Comparison of ENCODE assay signal across 19 cellular contexts in the genomic region with DNA sequence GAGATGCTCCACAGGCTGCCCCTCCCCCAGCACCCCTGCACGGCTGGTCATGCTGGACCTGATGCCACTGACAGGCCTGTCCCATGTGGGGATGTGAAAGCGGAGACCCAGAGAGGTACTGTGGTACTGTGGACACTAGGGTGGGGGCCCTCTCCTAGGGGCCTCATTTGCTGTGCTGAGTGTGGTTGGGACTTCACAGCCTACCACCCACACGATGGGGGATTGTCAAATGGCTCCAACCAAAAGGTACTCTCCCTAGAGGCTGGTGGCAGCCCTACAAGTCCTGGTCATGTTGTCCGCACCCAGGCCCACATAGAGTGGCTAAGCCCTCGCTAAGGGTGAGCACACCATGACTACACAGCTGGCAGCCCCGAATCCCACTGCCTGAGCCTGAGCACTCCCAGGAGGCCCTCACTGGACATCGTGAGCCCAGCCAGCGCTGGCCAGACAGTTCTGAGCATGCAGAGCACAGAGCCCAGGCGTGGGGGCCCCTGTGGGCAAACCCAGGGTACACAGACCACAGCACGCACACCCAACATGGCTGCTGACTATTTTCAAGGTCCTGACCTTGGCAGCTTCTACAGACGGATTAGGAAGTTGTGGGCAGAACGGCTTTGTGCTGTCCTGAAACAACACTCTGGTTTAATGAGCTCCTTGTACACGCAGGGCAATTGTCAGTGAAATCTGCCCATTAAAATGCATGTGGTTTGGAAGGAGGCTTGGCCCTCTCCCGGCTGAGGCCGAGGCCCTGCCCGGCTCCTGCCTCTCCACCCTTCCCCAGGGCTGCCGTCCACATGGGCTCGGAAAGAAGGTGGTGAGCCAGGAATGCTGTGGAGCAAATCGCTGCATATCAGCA.
DNase-seq lines count a peak whose midpoint lies in the region; ATAC-seq, FAIRE-seq and TF ChIP-seq lines count a peak whose summit lies in the region.
"Had no signal": no experiment of that assay in that cellular context is flagged by ENCODE, and none has a peak within 500 bp of the region (broad histone marks: within the 10 kb centered on the region; RNA-seq: fewer than 3 reads in every experiment).

No MANE protein-coding gene starts in this region.

- H3K27me3 Mint-ChIP-seq in activated naive CD8-positive, alpha-beta T cell treated with anti-CD3 and anti-CD28 coated beads, Interleukin-2, amount 50 U/mL, for 24 hours = peaks cover 7% of the 10 kb centered on the region
- no peaks in the 10 kb centered on the region for H3K27me3 Mint-ChIP-seq in activated naive CD8-positive, alpha-beta T cell treated with anti-CD3 and anti-CD28 coated beads for 36 hours
- H3K27me3 Mint-ChIP-seq in T-cell (peaks cover 0 to 13% of the 10 kb centered on the region in 2 donors), Caco-2 (ENCODE audit: insufficient read depth, unreplicated experiment) (no peaks in the 10 kb centered on the region)

- H2AFZ ChIP-seq in endothelial cell of umbilical vein (ENCODE audit: low read depth, low read length) = peak overlapping the region; percentile 24

- TF ChIP-seq CTCF in endothelial cell of umbilical vein (IDR thresholded peaks at IDR 0.05; ENCODE audit: extremely low read depth in 1 of 2, insufficient read depth in 1 of 2, low read depth in 1 of 2, low read length in 2 of 2) (no peak), testis (IDR thresholded peaks at IDR 0.05) (no peak), Caco-2 (IDR thresholded peaks at IDR 0.05; ENCODE audit: insufficient read depth in 1 of 2, low read depth in 1 of 2, low read length in 1 of 2, severe bottlenecking in 1 of 2, unreplicated experiment in 1 of 2) (no peak)

- H3K36me3 Mint-ChIP-seq in activated naive CD8-positive, alpha-beta T cell treated with anti-CD3 and anti-CD28 coated beads, Interleukin-2, amount 50 U/mL, for 24 hours (ENCODE audit: low read depth) = no peaks in the 10 kb centered on the region
- H3K36me3 Mint-ChIP-seq in activated naive CD8-positive, alpha-beta T cell treated with anti-CD3 and anti-CD28 coated beads for 36 hours = no peaks in the 10 kb centered on the region
- H3K36me3 Mint-ChIP-seq in T-cell (no peaks in the 10 kb centered on the region), Caco-2 (ENCODE audit: insufficient read depth, unreplicated experiment) (peaks cover 6% of the 10 kb centered on the region)
- H3K36me3 Mint-ChIP-seq: brain had no signal

- dilution Hi-C loops in endothelial cell of umbilical vein (cut with MboI; ENCODE audit: extremely low pct_ligation_motif_present, low sequenced_read_pairs) = no loop called here

- H3K9me3 Mint-ChIP-seq in activated naive CD8-positive, alpha-beta T cell treated with anti-CD3 and anti-CD28 coated beads, Interleukin-2, amount 50 U/mL, for 24 hours = no peaks in the 10 kb centered on the region
- no peaks in the 10 kb centered on the region for H3K9me3 Mint-ChIP-seq in activated naive CD8-positive, alpha-beta T cell treated with anti-CD3 and anti-CD28 coated beads for 36 hours
- no peaks in the 10 kb centered on the region for H3K9me3 Mint-ChIP-seq in T-cell
- no peaks in the 10 kb centered on the region for H3K9me3 Mint-ChIP-seq in Caco-2 (ENCODE audit: unreplicated experiment)
- H3K9me3 Mint-ChIP-seq: brain; T-helper 2 cell treated with Interferon-gamma antibody and Interleukin-4, amounts not matched to agents 5 μg/mL and 100 μg/mL, for 36 hours had no signal

- ATAC-seq in activated naive CD8-positive, alpha-beta T cell treated with anti-CD3 and anti-CD28 coated beads, Interleukin-2, amount 50 U/mL, for 24 hours = peak; percentile 42
- no peak for ATAC-seq in T-cell (replicated peaks in 1 of 4)

- H3K79me2 ChIP-seq in endothelial cell of umbilical vein (ENCODE audit: control insufficient read depth, insufficient read depth, low read length) = no peaks in the 10 kb centered on the region

- no peak for DNase-seq in activated naive CD8-positive, alpha-beta T cell treated with anti-CD3 and anti-CD28 coated beads, Interleukin-2, amount 50 U/mL, for 24 hours
- no peak for DNase-seq in activated naive CD8-positive, alpha-beta T cell treated with anti-CD3 and anti-CD28 coated beads for 36 hours
- peak; percentile 51 for DNase-seq in M059J (ENCODE audit: low read depth)
- DNase-seq in endothelial cell of umbilical vein (ENCODE audit: low read depth, low spot score) = peak; percentile 36
- peak; percentile 18 for DNase-seq in testis
- DNase-seq in T-cell = no peak
- no peak for DNase-seq in Caco-2
- DNase-seq in posterior cingulate gyrus = no peak
- DNase-seq: activated CD4-positive, alpha-beta T cell treated with anti-CD3 and anti-CD28 coated beads, Interleukin-2, amount 50 U/mL, for 1 hour; DMS153; NCI-H187 treated with DMSO at 0.1 percent for 48 hours; NCI-H524; upper lobe of left lung had no signal

- no peak overlapping the region for H3K4me3 Mint-ChIP-seq in activated naive CD8-positive, alpha-beta T cell treated with anti-CD3 and anti-CD28 coated beads, Interleukin-2, amount 50 U/mL, for 24 hours
- no peak overlapping the region for H3K4me3 Mint-ChIP-seq in activated naive CD8-positive, alpha-beta T cell treated with anti-CD3 and anti-CD28 coated beads for 36 hours
- H3K4me3 Mint-ChIP-seq in T-cell = no peak overlapping the region
- no peak overlapping the region for H3K4me3 Mint-ChIP-seq in Caco-2 (ENCODE audit: unreplicated experiment)
- H3K4me3 Mint-ChIP-seq: brain; T-helper 2 cell treated with Interferon-gamma antibody and Interleukin-4, amounts not matched to agents 5 μg/mL and 100 μg/mL, for 36 hours had no signal

- no peak for TF ChIP-seq POLR2A in endothelial cell of umbilical vein (IDR thresholded peaks at IDR 0.05; ENCODE audit: low read depth, low read length)
- no peak for TF ChIP-seq POLR2A in testis (IDR thresholded peaks at IDR 0.05)

- H3K9ac ChIP-seq in endothelial cell of umbilical vein (replicated peaks; ENCODE audit: extremely low read depth, insufficient read depth, low read length) = no peak overlapping the region

- H3K27ac Mint-ChIP-seq in activated naive CD8-positive, alpha-beta T cell treated with anti-CD3 and anti-CD28 coated beads, Interleukin-2, amount 50 U/mL, for 24 hours = no peak overlapping the region
- no peak overlapping the region for H3K27ac Mint-ChIP-seq in activated naive CD8-positive, alpha-beta T cell treated with anti-CD3 and anti-CD28 coated beads for 36 hours
- H3K27ac Mint-ChIP-seq in T-cell = no peak overlapping the region
- H3K27ac Mint-ChIP-seq in Caco-2 (ENCODE audit: unreplicated experiment) = no peak overlapping the region
- H3K27ac Mint-ChIP-seq: brain; T-helper 2 cell treated with Interferon-gamma antibody and Interleukin-4, amounts not matched to agents 5 μg/mL and 100 μg/mL, for 36 hours had no signal

- no peaks in the 10 kb centered on the region for H4K20me1 ChIP-seq in endothelial cell of umbilical vein (replicated peaks; ENCODE audit: control insufficient read depth, extremely low read depth, insufficient read depth, low read length)

- H3K4me1 ChIP-seq in endothelial cell of umbilical vein (ENCODE audit: control insufficient read depth, extremely low read depth, insufficient read depth, low read length) = no peaks in the 10 kb centered on the region
- H3K4me1 ChIP-seq in testis = peaks cover 10% of the 10 kb centered on the region
- peaks cover 11% of the 10 kb centered on the region; the same call in 1 of the 2 replicates for H3K4me1 ChIP-seq in Caco-2
- H3K4me1 ChIP-seq: upper lobe of left lung had no signal

- BruUV-seq in endothelial cell of umbilical vein (replicated peaks; lab: Mats Ljungman, UMichigan) (no TSS peak), Caco-2 (replicated peaks; lab: Mats Ljungman, UMichigan) (no TSS peak)

- no peak overlapping the region for H3K4me3 ChIP-seq in endothelial cell of umbilical vein (replicated peaks in 1 of 3; ENCODE audit: insufficient read depth in 1 of 3, low read depth in 1 of 3, low read length in 3 of 3)
- H3K4me3 ChIP-seq in testis = no peak overlapping the region
- no peak overlapping the region for H3K4me3 ChIP-seq in Caco-2 (ENCODE audit: low read depth, low read length)
- H3K4me3 ChIP-seq: lung, upper lobe of left lung had no signal

- 47 to 54% methylated on average over 10 to 19 of the region's 19 CpGs for WGBS in testis, 2 donors

- peak; percentile 61 for FAIRE-seq in endothelial cell of umbilical vein (lab: Jason Lieb, UNC)
- FAIRE-seq: GM12892, RCC 7860 had no signal

- H3K9me3 ChIP-seq in endothelial cell of umbilical vein (replicated peaks; ENCODE audit: control insufficient read depth, insufficient read depth, low read length) (no peaks in the 10 kb centered on the region), testis (no peaks in the 10 kb centered on the region), Caco-2 (no peaks in the 10 kb centered on the region)
- H3K9me3 ChIP-seq: neutrophil, upper lobe of left lung had no signal

- H3K4me2 ChIP-seq in endothelial cell of umbilical vein (ENCODE audit: insufficient read depth, low read length) = no peak overlapping the region

- H3K36me3 ChIP-seq in endothelial cell of umbilical vein (ENCODE audit: control insufficient read depth in 2 of 2, extremely low read depth in 1 of 2, insufficient read depth in 2 of 2, low read length in 2 of 2) (no peaks in the 10 kb centered on the region), testis (ENCODE audit: low read depth, missing control alignments) (no peaks in the 10 kb centered on the region), Caco-2 (ENCODE audit: control insufficient read depth, insufficient read depth, low read length) (no peaks in the 10 kb centered on the region)
- H3K36me3 ChIP-seq: neutrophil, upper lobe of left lung had no signal

- H3K9me1 ChIP-seq in endothelial cell of umbilical vein (replicated peaks; ENCODE audit: control insufficient read depth, extremely low read depth, insufficient read depth, low read length) = no peaks in the 10 kb centered on the region

- H3K4me1 Mint-ChIP-seq in activated naive CD8-positive, alpha-beta T cell treated with anti-CD3 and anti-CD28 coated beads, Interleukin-2, amount 50 U/mL, for 24 hours = no peaks in the 10 kb centered on the region
- H3K4me1 Mint-ChIP-seq in activated naive CD8-positive, alpha-beta T cell treated with anti-CD3 and anti-CD28 coated beads for 36 hours = no peaks in the 10 kb centered on the region
- no peaks in the 10 kb centered on the region for H3K4me1 Mint-ChIP-seq in T-cell
- peaks cover 5% of the 10 kb centered on the region for H3K4me1 Mint-ChIP-seq in Caco-2 (ENCODE audit: low read depth, unreplicated experiment)

- CTCF ChIA-PET in endothelial cell of umbilical vein (lab: Charles Lee) (interaction anchor here (0.8 to 2.4 kb wide), 5 partner anchors 12 to 158 kb away, joined by 3 to 6 read pairs (median 3); no protein-coding TSS in a partner anchor), T-cell (lab: Charles Lee) (no interaction called here), Caco-2 (lab: Charles Lee) (no interaction called here)

- H3K27ac ChIP-seq in endothelial cell of umbilical vein (ENCODE audit: insufficient read depth, low read depth, low read length) (no peak overlapping the region), testis (no peak overlapping the region)
- H3K27ac ChIP-seq: neutrophil, upper lobe of left lung had no signal

- intact Hi-C loops in endothelial cell of umbilical vein (cut with micrococcal nuclease) (no loop called here), testis (cut with DNase I; ENCODE audit: low total_unique reads) (no loop called here), Caco-2 (cut with micrococcal nuclease; ENCODE audit: unreplicated experiment) (no loop called here), posterior cingulate gyrus (cut with DNase I) (no loop called here)

- H3K27me3 ChIP-seq in endothelial cell of umbilical vein (ENCODE audit: control insufficient read depth in 2 of 2, insufficient read depth in 2 of 2, low read length in 2 of 2) = no peaks in the 10 kb centered on the region
- no peaks in the 10 kb centered on the region for H3K27me3 ChIP-seq in testis
- H3K27me3 ChIP-seq in Caco-2 (replicated peaks; ENCODE audit: control insufficient read depth, insufficient read depth, low read length) = no peaks in the 10 kb centered on the region
- H3K27me3 ChIP-seq: neutrophil, upper lobe of left lung had no signal

- POLR2A ChIA-PET in endothelial cell of umbilical vein (lab: Charles Lee) = no interaction called here
- POLR2A ChIA-PET in T-cell (lab: Charles Lee) = no interaction called here
- POLR2A ChIA-PET in Caco-2 (lab: Charles Lee) = no interaction called here

Comparison
In these comparisons a context has a peak if more than half of its experiments do, and no peak if none do; other contexts are left out.
1. DNase-seq: peak in M059J (single experiment), endothelial cell of umbilical vein (single experiment) and testis (single experiment); none in activated naive CD8-positive, alpha-beta T cell treated with anti-CD3 and anti-CD28 coated beads, Interleukin-2, amount 50 U/mL, for 24 hours (single experiment), activated naive CD8-positive, alpha-beta T cell treated with anti-CD3 and anti-CD28 coated beads for 36 hours (single experiment), T-cell (0 of 34), Caco-2 (0 of 2) and posterior cingulate gyrus (0 of 10).